Comparison of ENCODE assay signal across 9 cellular contexts in the genomic region with DNA sequence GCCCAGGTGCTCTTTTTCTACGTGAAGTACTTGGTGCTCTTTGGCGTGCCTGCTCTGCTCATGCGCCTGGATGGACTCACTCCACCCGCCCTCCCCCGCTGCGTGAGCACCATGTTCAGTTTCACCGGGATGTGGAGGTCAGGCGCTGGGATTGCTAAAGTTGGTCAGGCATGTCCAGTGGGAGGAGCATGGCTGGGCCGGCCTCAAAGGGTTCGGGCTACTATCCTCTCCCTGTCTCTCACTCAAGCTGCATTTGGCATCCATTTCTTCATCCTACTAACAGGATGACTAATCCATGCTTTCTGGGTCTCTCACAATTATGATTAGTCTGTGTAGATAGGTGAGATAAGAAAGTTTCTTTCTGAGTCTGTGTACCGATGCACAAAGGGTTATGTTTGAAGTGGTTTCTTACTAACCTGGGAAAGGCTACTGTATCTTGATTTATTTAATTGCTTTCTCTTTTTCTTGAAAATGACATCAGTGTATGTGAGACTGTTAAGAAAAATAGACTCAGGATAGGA.
DNase-seq lines count a peak whose midpoint lies in the region; ATAC-seq and TF ChIP-seq lines count a peak whose summit lies in the region.
"Had no signal": no experiment of that assay in that cellular context is flagged by ENCODE, and none has a peak within 500 bp of the region (broad histone marks: within the 10 kb centered on the region; RNA-seq: fewer than 3 reads in every experiment).

No MANE protein-coding gene starts in this region.

- intact Hi-C loops in PC-9 (cut with micrococcal nuclease; ENCODE audit: unreplicated experiment) = loop anchor here (5.0 kb wide), 1 partner anchor 1188 kb away; no protein-coding TSS in a partner anchor

- no peak overlapping the region for H3K27ac ChIP-seq in PC-9
- H3K27ac ChIP-seq: tibial nerve had no signal

- no peaks in the 10 kb centered on the region for H3K9me3 Mint-ChIP-seq in T-cell

- H3K36me3 ChIP-seq in PC-9 (ENCODE audit: low read depth) = no peaks in the 10 kb centered on the region
- no peaks in the 10 kb centered on the region for H3K36me3 ChIP-seq in MG63

- H3F3A ChIP-seq in PC-9 (ENCODE audit: insufficient read depth, low read depth) = no peaks in the 10 kb centered on the region

- no peaks in the 10 kb centered on the region for H3K9me3 ChIP-seq in PC-9 (ENCODE audit: insufficient read depth, low read depth)
- H3K9me3 ChIP-seq in MG63 = no peaks in the 10 kb centered on the region
- H3K9me3 ChIP-seq: tibial nerve had no signal

- POLR2A ChIA-PET in PC-9 (lab: Charles Lee; ENCODE audit: unreplicated experiment) (interaction anchor here (0.6 kb wide), 1 partner anchor 128 kb away, joined by 5 read pairs; no protein-coding TSS in a partner anchor), T-cell (lab: Charles Lee) (no interaction called here)

- DNase-seq in DMS53 treated with DMSO at 0.1 percent for 48 hours (lab: John Stamatoyannopoulos, UW; ENCODE audit: unreplicated experiment) (peak; percentile 99), PC-9 (peak; percentile 45 to 67), glomerular visceral epithelial cell (ENCODE audit: extremely low spot score) (peak; percentile 31), MG63 (no peak), T-cell (no peak)

- ATAC-seq in GM21717 (IDR thresholded peaks at IDR 0.05; ENCODE audit: unreplicated experiment) (peak; percentile 66), GM21515 (IDR thresholded peaks at IDR 0.05; ENCODE audit: unreplicated experiment) (no peak), T-cell (replicated peaks in 1 of 4) (no peak), GM21737 (IDR thresholded peaks at IDR 0.05; ENCODE audit: unreplicated experiment) (no peak)

- H3K4me1 ChIP-seq in PC-9 (replicated peaks; ENCODE audit: insufficient read depth) = no peaks in the 10 kb centered on the region
- H3K4me1 ChIP-seq: tibial nerve had no signal

- peaks cover 19% of the 10 kb centered on the region for H3K36me3 Mint-ChIP-seq in T-cell

- peak overlapping the region; percentile 16 for H3K4me2 ChIP-seq in PC-9

- no peaks in the 10 kb centered on the region for H4K20me1 ChIP-seq in PC-9 (ENCODE audit: insufficient read depth)

- no peak overlapping the region for H3K4me3 Mint-ChIP-seq in T-cell

- no peak overlapping the region for H2AFZ ChIP-seq in PC-9

- TF ChIP-seq CTCF in PC-9 (conservative IDR thresholded peaks at IDR 0.05) = no peak

- CTCF ChIA-PET in PC-9 (lab: Charles Lee) (no interaction called here), T-cell (lab: Charles Lee) (no interaction called here)

- H3K9me2 ChIP-seq in PC-9 (ENCODE audit: insufficient read depth) = no peaks in the 10 kb centered on the region

- no TSS peak for BruUV-seq in PC-9 (replicated peaks; lab: Mats Ljungman, UMichigan)

- no peak overlapping the region for H3K27ac Mint-ChIP-seq in T-cell

- H3K27me3 ChIP-seq in PC-9 (ENCODE audit: insufficient read depth, low read depth) (no peaks in the 10 kb centered on the region), MG63 (no peaks in the 10 kb centered on the region)
- H3K27me3 ChIP-seq: tibial nerve had no signal

- H3K27me3 Mint-ChIP-seq in T-cell = no peaks in the 10 kb centered on the region

- H3K79me2 ChIP-seq in PC-9 (ENCODE audit: low read depth) = no peaks in the 10 kb centered on the region

- peaks cover 0 to 3% (median 0%) of the 10 kb centered on the region in 3 donors for H3K4me1 Mint-ChIP-seq in T-cell

- H3K4me3 ChIP-seq in PC-9 (no peak overlapping the region), MG63 (no peak overlapping the region)
- H3K4me3 ChIP-seq: tibial nerve had no signal

Comparison
In these comparisons a context has a peak if more than half of its experiments do, and no peak if none do; other contexts are left out.
1. DNase-seq: peak in DMS53 treated with DMSO at 0.1 percent for 48 hours (single experiment), PC-9 (2 of 2) and glomerular visceral epithelial cell (single experiment); none in MG63 (single experiment) and T-cell (0 of 34).